ENCODE assay signal across 27 cellular contexts in genomic region chr7:136000288-136000913, GRCh38.
"Had no signal": no experiment of that assay in that cellular context is flagged by ENCODE, and none has a peak within 500 bp of the region (broad histone marks: within the 10 kb centered on the region; RNA-seq: fewer than 3 reads in every experiment).

No MANE protein-coding gene starts in this region.

- FAIRE-seq: endometrium, TTC549 had no signal

- H3K4me1 ChIP-seq: adrenal gland, foreskin keratinocyte, left ventricle myocardium inferior, upper lobe of right lung had no signal

- H3K9me3 Mint-ChIP-seq: neural crest cell; stimulated activated naive B cell treated with anti-CD40 and anti-IgM and Interleukin-4, amounts not matched to agents 10 μg/mL and 1 μg/mL and 100 μg/mL, for 72 hours had no signal

- H3K36me3 Mint-ChIP-seq: activated naive CD8-positive, alpha-beta T cell had no signal

- H3K36me3 ChIP-seq: adrenal gland, left ventricle myocardium inferior, thoracic aorta, upper lobe of right lung, WERI-Rb-1 had no signal

- H3K4me3 ChIP-seq: adrenal gland, left ventricle myocardium inferior, smooth muscle cell, thoracic aorta, upper lobe of right lung had no signal

- H3K9me3 ChIP-seq: adrenal gland, left ventricle myocardium inferior, thoracic aorta, upper lobe of right lung had no signal

- H3K4me3 Mint-ChIP-seq: activated CD8-positive, alpha-beta T cell treated with anti-CD3 and anti-CD28 coated beads, Interleukin-2, amount 10 ng/mL, durations not matched to agents 7 days and 5 days; activated naive CD8-positive, alpha-beta T cell; immature natural killer cell; naive thymus-derived CD4-positive, alpha-beta T cell; neural crest cell; stimulated activated naive B cell treated with anti-CD40 and anti-IgM and Interleukin-4, amounts not matched to agents 10 μg/mL and 1 μg/mL and 100 μg/mL, for 72 hours; T-helper 2 cell treated with Interferon-gamma antibody and Interleukin-4, amounts not matched to agents 5 μg/mL and 100 μg/mL, for 36 hours had no signal

- DNase-seq: activated CD4-positive, alpha-beta T cell treated with anti-CD3 and anti-CD28 coated beads for 1 hour; activated CD4-positive, alpha-beta T cell treated with anti-CD3 and anti-CD28 coated beads, Interleukin-2, amount 50 U/mL, for 1 hour; activated CD8-positive, alpha-beta T cell treated with anti-CD3 and anti-CD28 coated beads, Interleukin-2, amount 10 ng/mL, durations not matched to agents 7 days and 5 days; activated gamma-delta T cell treated with Interleukin-2 at 50 U/mL for 16 hours; adrenal gland; cerebellar nuclear complex; cortex of kidney; foreskin keratinocyte; immature natural killer cell; kidney glomerular epithelial cell; left ventricle myocardium inferior; naive thymus-derived CD4-positive, alpha-beta T cell; occipital lobe; posterior cingulate gyrus; stimulated activated CD4-positive, alpha-beta T cell treated with anti-CD3 and anti-CD28 coated beads, Interleukin-2, amount 100 ng/mL, for 48 hours; stimulated activated CD8-positive, alpha-beta memory T cell treated with anti-CD3 and anti-CD28 coated beads, Interleukin-4, amount 100 ng/mL, for 48 hours; stimulated activated naive B cell treated with anti-CD40 and anti-IgM and Interleukin-4, amounts not matched to agents 10 μg/mL and 1 μg/mL and 100 μg/mL, for 72 hours; upper lobe of right lung; WERI-Rb-1 had no signal

- H3K27me3 Mint-ChIP-seq: activated naive CD8-positive, alpha-beta T cell; naive thymus-derived CD4-positive, alpha-beta T cell; stimulated activated naive B cell treated with anti-CD40 and anti-IgM and Interleukin-4, amounts not matched to agents 10 μg/mL and 1 μg/mL and 100 μg/mL, for 72 hours had no signal

- H3K4me2 ChIP-seq: smooth muscle cell had no signal

- ATAC-seq: activated CD8-positive, alpha-beta T cell treated with anti-CD3 and anti-CD28 coated beads, Interleukin-2, amount 10 ng/mL, durations not matched to agents 7 days and 5 days; foreskin keratinocyte; naive thymus-derived CD4-positive, alpha-beta T cell; sciatic nerve; stimulated activated naive B cell treated with anti-CD40 and anti-IgM and Interleukin-4, amounts not matched to agents 10 μg/mL and 1 μg/mL and 100 μg/mL, for 72 hours; upper lobe of right lung had no signal

- H3K4me1 Mint-ChIP-seq: immature natural killer cell; naive thymus-derived CD4-positive, alpha-beta T cell; neural crest cell; stimulated activated naive B cell treated with anti-CD40 and anti-IgM and Interleukin-4, amounts not matched to agents 10 μg/mL and 1 μg/mL and 100 μg/mL, for 72 hours had no signal

- H3K27me3 ChIP-seq: adrenal gland, foreskin keratinocyte, upper lobe of right lung had no signal

- H3K27ac ChIP-seq: adrenal gland, foreskin keratinocyte, left ventricle myocardium inferior, thoracic aorta, upper lobe of right lung, WERI-Rb-1 had no signal

- H3K27ac Mint-ChIP-seq: activated CD8-positive, alpha-beta T cell treated with anti-CD3 and anti-CD28 coated beads, Interleukin-2, amount 10 ng/mL, durations not matched to agents 7 days and 5 days; activated naive CD8-positive, alpha-beta T cell; immature natural killer cell; naive thymus-derived CD4-positive, alpha-beta T cell; stimulated activated naive B cell treated with anti-CD40 and anti-IgM and Interleukin-4, amounts not matched to agents 10 μg/mL and 1 μg/mL and 100 μg/mL, for 72 hours; T-helper 2 cell treated with Interferon-gamma antibody and Interleukin-4, amounts not matched to agents 5 μg/mL and 100 μg/mL, for 36 hours had no signal
